Comparison of ENCODE assay signal across 17 cellular contexts in genomic region chr9:79664375-79664825, GRCh38.
DNase-seq lines count a peak whose midpoint lies in the region; TF ChIP-seq lines count a peak whose summit lies in the region.
"Had no signal": no experiment of that assay in that cellular context is flagged by ENCODE, and none has a peak within 500 bp of the region (broad histone marks: within the 10 kb centered on the region; RNA-seq: fewer than 3 reads in every experiment).

No MANE protein-coding gene starts in this region.

- TF ChIP-seq CTCF in glutamatergic neuron (IDR thresholded peaks at IDR 0.05; ENCODE audit: partially characterized antibody, unreplicated experiment) (no peak), type B pancreatic cell (conservative IDR thresholded peaks at IDR 0.05) (no peak), tibial nerve (IDR thresholded peaks at IDR 0.05) (no peak)

- no peak for TF ChIP-seq EP300 in tibial nerve (IDR thresholded peaks at IDR 0.05)

- no peak for TF ChIP-seq POLR2A in tibial nerve (IDR thresholded peaks at IDR 0.05)

- no peak overlapping the region for H3K27ac ChIP-seq in tibial nerve
- H3K27ac ChIP-seq: sigmoid colon, upper lobe of right lung had no signal

- H3K4me1 ChIP-seq in tibial nerve = peaks cover 0 to 39% (median 15%) of the 10 kb centered on the region in 4 donors

- H3K4me3 ChIP-seq in tibial nerve = no peak overlapping the region
- H3K4me3 ChIP-seq: sigmoid colon, upper lobe of right lung had no signal

- H3K36me3 Mint-ChIP-seq in glutamatergic neuron (ENCODE audit: unreplicated experiment) = no peaks in the 10 kb centered on the region
- peaks cover 23% of the 10 kb centered on the region for H3K36me3 Mint-ChIP-seq in type B pancreatic cell
- H3K36me3 Mint-ChIP-seq: natural killer cell treated with Interleukin-12 subunit alpha and Interleukin-12 subunit beta and Interleukin-15 and Interleukin-18, amount 100 ng/mL, for 72 hours had no signal

- H3K27ac Mint-ChIP-seq in glutamatergic neuron (ENCODE audit: unreplicated experiment) (peak overlapping the region; percentile 5), type B pancreatic cell (peak overlapping the region; percentile 17)
- H3K27ac Mint-ChIP-seq: natural killer cell treated with Interleukin-12 subunit alpha and Interleukin-12 subunit beta and Interleukin-15 and Interleukin-18, amount 100 ng/mL, for 72 hours had no signal

- H3K27me3 ChIP-seq in tibial nerve = no peaks in the 10 kb centered on the region
- H3K27me3 ChIP-seq: dorsolateral prefrontal cortex, sigmoid colon, upper lobe of right lung had no signal

- 60 to 63% methylated on average over 5 of the region's 5 CpGs for WGBS in tibial nerve, 2 donors

- peaks cover 6% of the 10 kb centered on the region for H3K9me3 Mint-ChIP-seq in glutamatergic neuron (ENCODE audit: unreplicated experiment)
- H3K9me3 Mint-ChIP-seq in type B pancreatic cell = no peaks in the 10 kb centered on the region
- H3K9me3 Mint-ChIP-seq: natural killer cell treated with Interleukin-12 subunit alpha and Interleukin-12 subunit beta and Interleukin-15 and Interleukin-18, amount 100 ng/mL, for 72 hours had no signal

- H3K9me3 ChIP-seq in tibial nerve = no peaks in the 10 kb centered on the region
- H3K9me3 ChIP-seq: sigmoid colon, upper lobe of right lung had no signal

- H3K4me1 Mint-ChIP-seq in glutamatergic neuron (ENCODE audit: low read depth, unreplicated experiment) (peaks cover 66% of the 10 kb centered on the region), type B pancreatic cell (ENCODE audit: unreplicated experiment) (peaks cover 60% of the 10 kb centered on the region)

- DNase-seq in SIG-M5 treated with dmso at 0.1 percent for 504 hours (lab: John Stamatoyannopoulos, UW; ENCODE audit: unreplicated experiment) (peak; percentile 35), SIG-M5 (lab: John Stamatoyannopoulos, UW) (no peak), glutamatergic neuron (peak; percentile 34), type B pancreatic cell (ENCODE audit: extremely low spot score, unreplicated experiment) (no peak), NCI-H226 (no peak), tibial nerve (ENCODE audit: low spot score in 2 of 2) (no peak)
- no peak for DNase-seq in activated naive CD4-positive, alpha-beta T cell treated with anti-CD3 and anti-CD28 coated beads, Interleukin-2, amount 50 U/mL, for 16 hours
- DNase-seq: dorsolateral prefrontal cortex; Kasumi-1; NCI-H146; NCI-H510A treated with DMSO at 0.1 percent for 48 hours; RPMI8226; sigmoid colon; stimulated activated CD4-positive, alpha-beta T cell treated with anti-CD3 and anti-CD28 coated beads, Interleukin-4, amount 100 ng/mL, for 24 hours; upper lobe of right lung had no signal

- H3K4me3 Mint-ChIP-seq in glutamatergic neuron (ENCODE audit: unreplicated experiment) (peak overlapping the region; percentile 77), type B pancreatic cell (peak overlapping the region; percentile 65)
- H3K4me3 Mint-ChIP-seq: natural killer cell treated with Interleukin-12 subunit alpha and Interleukin-12 subunit beta and Interleukin-15 and Interleukin-18, amount 100 ng/mL, for 72 hours had no signal

- H3K27me3 Mint-ChIP-seq in glutamatergic neuron (ENCODE audit: unreplicated experiment) = peaks cover 6% of the 10 kb centered on the region
- no peaks in the 10 kb centered on the region for H3K27me3 Mint-ChIP-seq in type B pancreatic cell
- H3K27me3 Mint-ChIP-seq: natural killer cell treated with Interleukin-12 subunit alpha and Interleukin-12 subunit beta and Interleukin-15 and Interleukin-18, amount 100 ng/mL, for 72 hours had no signal

- H3K36me3 ChIP-seq in tibial nerve = no peaks in the 10 kb centered on the region
- H3K36me3 ChIP-seq: sigmoid colon, upper lobe of right lung had no signal

TF ChIP-seq in PFSK-1, 5 proteins besides CTCF, POLR2A, EP300 and RAD21:
- TF ChIP-seq FOXP2 (optimal IDR thresholded peaks at IDR 0.05; ENCODE audit: borderline replicate concordance, extremely low read depth, extremely low read length, insufficient read depth) (no peak), POLR2AphosphoS5 (IDR thresholded peaks at IDR 0.05; ENCODE audit: low read depth, low read length) (no peak), SIN3A (IDR thresholded peaks at IDR 0.05; ENCODE audit: borderline replicate concordance, insufficient read depth, low read length) (0 out of 2 replicates have a peak, but pooled peaks have one; percentile 30)

Comparison
In these comparisons a context has a peak if more than half of its experiments do, and no peak if none do; other contexts are left out.
1. DNase-seq: peak in SIG-M5 treated with dmso at 0.1 percent for 504 hours (single experiment) and glutamatergic neuron (single experiment); none in SIG-M5 (single experiment), type B pancreatic cell (single experiment), activated naive CD4-positive, alpha-beta T cell treated with anti-CD3 and anti-CD28 coated beads, Interleukin-2, amount 50 U/mL, for 16 hours (single experiment), NCI-H226 (single experiment) and tibial nerve (0 of 2).